1 cellular context compared by ENCODE assay signal in the genomic region with DNA sequence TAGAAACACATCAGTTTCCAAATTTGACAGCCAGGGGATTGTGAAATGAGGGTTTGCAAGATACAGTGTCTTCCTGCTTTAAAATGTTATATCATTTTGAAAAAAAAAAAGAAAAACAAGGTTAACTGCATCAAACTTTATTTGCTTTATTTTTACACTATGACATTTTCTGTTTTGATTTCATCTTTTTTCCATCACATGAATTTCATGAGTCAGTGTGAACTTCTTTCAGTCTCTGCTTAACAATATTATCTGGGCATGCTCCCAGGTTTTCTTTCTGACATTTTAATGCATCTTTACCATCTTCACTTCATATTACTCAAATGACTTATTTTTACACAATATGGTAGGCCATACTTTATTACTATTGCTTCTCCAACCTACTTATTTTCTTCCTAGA.
TF ChIP-seq lines count a peak whose summit lies in the region.

No MANE protein-coding gene starts in this region.

TF ChIP-seq in K562, 482 proteins besides CTCF, POLR2A, EP300 and RAD21:
- TF ChIP-seq RCOR1 (IDR thresholded peaks at IDR 0.05; ENCODE audit: borderline replicate concordance in 1 of 2, low read depth in 2 of 2, low read length in 2 of 2) (no peak), KLF1 (tag; IDR thresholded peaks at IDR 0.05) (no peak), POLR2H (tag; IDR thresholded peaks at IDR 0.05; ENCODE audit: low read depth) (0 out of 2 replicates have a peak, but pooled peaks have one; percentile 19), ARNT (IDR thresholded peaks at IDR 0.05) (no peak), ZC3H8 (IDR thresholded peaks at IDR 0.05) (no peak)
- TF ChIP-seq, protein P1, sequence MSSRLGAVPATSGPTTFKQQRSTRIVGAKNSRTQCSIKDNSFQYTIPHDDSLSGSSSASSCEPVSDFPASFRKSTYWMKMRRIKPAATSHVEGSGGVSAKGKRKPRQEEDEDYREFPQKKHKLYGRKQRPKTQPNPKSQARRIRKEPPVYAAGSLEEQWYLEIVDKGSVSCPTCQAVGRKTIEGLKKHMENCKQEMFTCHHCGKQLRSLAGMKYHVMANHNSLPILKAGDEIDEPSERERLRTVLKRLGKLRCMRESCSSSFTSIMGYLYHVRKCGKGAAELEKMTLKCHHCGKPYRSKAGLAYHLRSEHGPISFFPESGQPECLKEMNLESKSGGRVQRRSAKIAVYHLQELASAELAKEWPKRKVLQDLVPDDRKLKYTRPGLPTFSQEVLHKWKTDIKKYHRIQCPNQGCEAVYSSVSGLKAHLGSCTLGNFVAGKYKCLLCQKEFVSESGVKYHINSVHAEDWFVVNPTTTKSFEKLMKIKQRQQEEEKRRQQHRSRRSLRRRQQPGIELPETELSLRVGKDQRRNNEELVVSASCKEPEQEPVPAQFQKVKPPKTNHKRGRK (tag; IDR thresholded peaks at IDR 0.05), result 0 out of 2 replicates have a peak, but pooled peaks have one; percentile 17
